Comparison of ENCODE assay signal across 14 cellular contexts in the genomic region with DNA sequence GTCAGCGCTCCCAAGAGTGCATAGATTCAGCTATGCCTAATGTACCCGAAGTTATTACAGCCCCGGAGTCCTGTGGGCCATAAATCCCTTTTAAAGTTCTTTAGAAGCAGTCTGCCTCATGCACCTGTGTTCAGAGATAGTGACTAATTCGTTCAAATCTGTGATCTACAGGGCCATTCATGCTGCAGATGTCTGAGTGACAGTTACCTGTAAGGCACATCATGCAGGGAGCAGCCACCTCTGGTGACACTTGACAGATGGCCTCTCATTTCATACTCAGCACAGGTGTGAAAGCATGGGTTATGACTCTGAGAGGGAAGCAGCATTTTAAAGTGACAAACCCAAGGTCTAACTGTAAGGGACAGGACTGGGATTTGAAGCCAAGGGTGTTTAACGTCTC. TPM values are rescaled to one million over a fixed set of nuclear protein-coding genes. Genes with fewer than 3 reads are reported as not detected.
DNase-seq lines count a peak whose midpoint lies in the region; ATAC-seq and TF ChIP-seq lines count a peak whose summit lies in the region.
"Had no signal": no experiment of that assay in that cellular context is flagged by ENCODE, and none has a peak within 500 bp of the region (broad histone marks: within the 10 kb centered on the region; RNA-seq: fewer than 3 reads in every experiment).

No MANE protein-coding gene starts in this region.

- WGBS in esophagus, 2 donors: 61 to 66% methylated on average over 5 of the region's 5 CpGs

- H3K27me3 Mint-ChIP-seq in activated naive CD8-positive, alpha-beta T cell treated with anti-CD3 and anti-CD28 coated beads, Interleukin-2, amount 10 ng/mL, durations not matched to agents 7 days and 5 days: peaks cover 48% of the 10 kb centered on the region
- H3K27me3 Mint-ChIP-seq in activated naive CD8-positive, alpha-beta T cell treated with anti-CD3 and anti-CD28 coated beads, Interleukin-2, amount 50 U/mL, for 24 hours: peaks cover 58% of the 10 kb centered on the region
- H3K27me3 Mint-ChIP-seq in type B pancreatic cell: peaks cover 29% of the 10 kb centered on the region

- peaks cover 5% of the 10 kb centered on the region; the same call in 1 of the 2 replicates for H3K36me3 ChIP-seq in PC-9 (ENCODE audit: low read depth)
- H3K36me3 ChIP-seq in esophagus (ENCODE audit: control insufficient read depth in 2 of 2, insufficient read depth in 2 of 2, low read length in 1 of 2): no peaks in the 10 kb centered on the region
- H3K36me3 ChIP-seq in upper lobe of right lung: no peaks in the 10 kb centered on the region
- H3K36me3 ChIP-seq: upper lobe of left lung had no signal

- CTCF ChIA-PET in PC-9 (lab: Charles Lee): no interaction called here

- peaks cover 16% of the 10 kb centered on the region for H3K36me3 Mint-ChIP-seq in activated naive CD8-positive, alpha-beta T cell treated with anti-CD3 and anti-CD28 coated beads, Interleukin-2, amount 10 ng/mL, durations not matched to agents 7 days and 5 days
- peaks cover 10% of the 10 kb centered on the region for H3K36me3 Mint-ChIP-seq in activated naive CD8-positive, alpha-beta T cell treated with anti-CD3 and anti-CD28 coated beads, Interleukin-2, amount 50 U/mL, for 24 hours (ENCODE audit: low read depth)
- H3K36me3 Mint-ChIP-seq in type B pancreatic cell: no peaks in the 10 kb centered on the region
- H3K36me3 Mint-ChIP-seq: mesothelial cell of epicardium had no signal

- H3K27me3 ChIP-seq in PC-9 (ENCODE audit: insufficient read depth, low read depth) (no peaks in the 10 kb centered on the region), esophagus (ENCODE audit: control insufficient read depth in 1 of 2, insufficient read depth in 2 of 2, low read length in 2 of 2) (peaks cover 0 to 3% of the 10 kb centered on the region in 2 donors), upper lobe of right lung (peaks cover 49% of the 10 kb centered on the region)
- H3K27me3 ChIP-seq: SJSA1 had no signal

- peaks cover 22% of the 10 kb centered on the region for H3K79me2 ChIP-seq in PC-9 (ENCODE audit: low read depth)

- H4K20me1 ChIP-seq in PC-9 (ENCODE audit: insufficient read depth): no peaks in the 10 kb centered on the region

- H3K4me3 ChIP-seq in PC-9: no peak overlapping the region
- H3K4me3 ChIP-seq in esophagus (ENCODE audit: low read depth in 1 of 2, low read length in 2 of 2): no peak overlapping the region
- H3K4me3 ChIP-seq in upper lobe of right lung: no peak overlapping the region
- H3K4me3 ChIP-seq: SJSA1 had no signal

- ATAC-seq in activated naive CD8-positive, alpha-beta T cell treated with anti-CD3 and anti-CD28 coated beads, Interleukin-2, amount 10 ng/mL, durations not matched to agents 7 days and 5 days (ENCODE audit: low read depth): no peak
- ATAC-seq in activated naive CD8-positive, alpha-beta T cell treated with anti-CD3 and anti-CD28 coated beads, Interleukin-2, amount 50 U/mL, for 24 hours: no peak
- ATAC-seq in upper lobe of right lung (no peak), GM18520 (IDR thresholded peaks at IDR 0.05; ENCODE audit: unreplicated experiment) (no peak)

- no peaks in the 10 kb centered on the region for H3K9me2 ChIP-seq in PC-9 (ENCODE audit: insufficient read depth)

- H3K27ac Mint-ChIP-seq in activated naive CD8-positive, alpha-beta T cell treated with anti-CD3 and anti-CD28 coated beads, Interleukin-2, amount 10 ng/mL, durations not matched to agents 7 days and 5 days: no peak overlapping the region
- no peak overlapping the region for H3K27ac Mint-ChIP-seq in activated naive CD8-positive, alpha-beta T cell treated with anti-CD3 and anti-CD28 coated beads, Interleukin-2, amount 50 U/mL, for 24 hours
- H3K27ac Mint-ChIP-seq in type B pancreatic cell: no peak overlapping the region

- POLR2A ChIA-PET in activated naive CD8-positive, alpha-beta T cell treated with anti-CD3 and anti-CD28 coated beads, Interleukin-2, amount 10 ng/mL, durations not matched to agents 7 days and 5 days (lab: Charles Lee): no interaction called here
- POLR2A ChIA-PET in PC-9 (lab: Charles Lee; ENCODE audit: unreplicated experiment): no interaction called here

- no TSS peak for BruUV-seq in PC-9 (replicated peaks; lab: Mats Ljungman, UMichigan)

- H3K4me1 Mint-ChIP-seq in activated naive CD8-positive, alpha-beta T cell treated with anti-CD3 and anti-CD28 coated beads, Interleukin-2, amount 10 ng/mL, durations not matched to agents 7 days and 5 days: peaks cover 27% of the 10 kb centered on the region
- peaks cover 17% of the 10 kb centered on the region for H3K4me1 Mint-ChIP-seq in activated naive CD8-positive, alpha-beta T cell treated with anti-CD3 and anti-CD28 coated beads, Interleukin-2, amount 50 U/mL, for 24 hours
- H3K4me1 Mint-ChIP-seq in type B pancreatic cell (ENCODE audit: unreplicated experiment): peaks cover 14% of the 10 kb centered on the region

- no peak for TF ChIP-seq CTCF in PC-9 (conservative IDR thresholded peaks at IDR 0.05)
- TF ChIP-seq CTCF in type B pancreatic cell (conservative IDR thresholded peaks at IDR 0.05): no peak
- TF ChIP-seq CTCF in upper lobe of right lung (IDR thresholded peaks at IDR 0.05): no peak

- H3K4me1 ChIP-seq in PC-9 (replicated peaks; ENCODE audit: insufficient read depth) (peaks cover 64% of the 10 kb centered on the region), esophagus (ENCODE audit: control insufficient read depth in 2 of 2, insufficient read depth in 2 of 2, low read length in 1 of 2) (peaks cover 0 to 10% of the 10 kb centered on the region in 2 donors), upper lobe of right lung (peaks cover 21% of the 10 kb centered on the region)

- no peak for DNase-seq in activated naive CD8-positive, alpha-beta T cell treated with anti-CD3 and anti-CD28 coated beads, Interleukin-2, amount 10 ng/mL, durations not matched to agents 7 days and 5 days
- no peak for DNase-seq in activated naive CD8-positive, alpha-beta T cell treated with anti-CD3 and anti-CD28 coated beads, Interleukin-2, amount 50 U/mL, for 24 hours
- DNase-seq in PC-9: no peak
- no peak for DNase-seq in type B pancreatic cell (ENCODE audit: extremely low spot score, unreplicated experiment)
- DNase-seq in upper lobe of right lung: no peak
- no peak for DNase-seq in LoVo (ENCODE audit: low spot score)
- DNase-seq: cortex of kidney, NCI-H2029, NCI-H82 had no signal

- H2AFZ ChIP-seq in PC-9: no peak overlapping the region

- H3F3A ChIP-seq in PC-9 (ENCODE audit: insufficient read depth, low read depth): peaks cover 41% of the 10 kb centered on the region

- H3K9me3 Mint-ChIP-seq in activated naive CD8-positive, alpha-beta T cell treated with anti-CD3 and anti-CD28 coated beads, Interleukin-2, amount 10 ng/mL, durations not matched to agents 7 days and 5 days: no peaks in the 10 kb centered on the region
- H3K9me3 Mint-ChIP-seq in activated naive CD8-positive, alpha-beta T cell treated with anti-CD3 and anti-CD28 coated beads, Interleukin-2, amount 50 U/mL, for 24 hours: no peaks in the 10 kb centered on the region
- H3K9me3 Mint-ChIP-seq in type B pancreatic cell: peaks cover 3% of the 10 kb centered on the region

- H3K9me3 ChIP-seq in PC-9 (ENCODE audit: insufficient read depth, low read depth): peaks cover 27% of the 10 kb centered on the region
- H3K9me3 ChIP-seq in esophagus (ENCODE audit: control insufficient read depth in 2 of 2, insufficient read depth in 1 of 2, low read depth in 1 of 2, low read length in 1 of 2): no peaks in the 10 kb centered on the region
- H3K9me3 ChIP-seq in upper lobe of right lung: no peaks in the 10 kb centered on the region
- H3K9me3 ChIP-seq: SJSA1, upper lobe of left lung had no signal

- H3K4me2 ChIP-seq in PC-9: peak overlapping the region; percentile 73

- H3K27ac ChIP-seq in PC-9 (peak overlapping the region; percentile 75), esophagus (ENCODE audit: low read depth in 2 of 2, low read length in 1 of 2) (peak overlapping the region; percentile 69 to 83), upper lobe of right lung (no peak overlapping the region)
- H3K27ac ChIP-seq: SJSA1, upper lobe of left lung had no signal

- intact Hi-C loops in PC-9 (cut with micrococcal nuclease; ENCODE audit: unreplicated experiment) (loop anchor here (5.0 to 10.0 kb wide), 2 partner anchors 309 to 652 kb away; no protein-coding TSS in a partner anchor), upper lobe of right lung (cut with DNase I) (no loop called here)

- H3K4me3 Mint-ChIP-seq in activated naive CD8-positive, alpha-beta T cell treated with anti-CD3 and anti-CD28 coated beads, Interleukin-2, amount 10 ng/mL, durations not matched to agents 7 days and 5 days: peak overlapping the region; percentile 89
- no peak overlapping the region for H3K4me3 Mint-ChIP-seq in activated naive CD8-positive, alpha-beta T cell treated with anti-CD3 and anti-CD28 coated beads, Interleukin-2, amount 50 U/mL, for 24 hours
- H3K4me3 Mint-ChIP-seq in type B pancreatic cell: peak overlapping the region; percentile 97

RNA-seq across cellular contexts. Expression of a gene that starts 2.4 kb away (rescaled TPM):
- total RNA-seq in activated naive CD8-positive, alpha-beta T cell treated with anti-CD3 and anti-CD28 coated beads, Interleukin-2, amount 10 ng/mL, durations not matched to agents 7 days and 5 days: 10 to 100 TPM; 26.9 to 27.0 TPM
- total RNA-seq in PC-9 (2021) (22.0 and 26.7 TPM in 2 replicates), type B pancreatic cell (ENCODE audit: low replicate concordance) (4.3 and 12.2 TPM in 2 replicates), upper lobe of right lung (0.38 TPM)
- polyA plus RNA-seq in esophagus: 1 to 10 TPM; 3.1 to 3.9 TPM

RNA-seq across cellular contexts. Expression of a gene that starts 41.4 kb away (rescaled TPM):
- total RNA-seq in activated naive CD8-positive, alpha-beta T cell treated with anti-CD3 and anti-CD28 coated beads, Interleukin-2, amount 10 ng/mL, durations not matched to agents 7 days and 5 days: not detected
- total RNA-seq in PC-9 (2021) (not detected in 2 replicates), type B pancreatic cell (ENCODE audit: low replicate concordance) (not detected in 2 replicates), upper lobe of right lung (not detected)
- polyA plus RNA-seq in esophagus: under 1 TPM; 0.11 to 0.37 TPM
- total RNA-seq: mesothelial cell of epicardium, SJSA1, upper lobe of left lung had no signal
